Comparison of ENCODE assay signal across 23 cellular contexts in the genomic region with DNA sequence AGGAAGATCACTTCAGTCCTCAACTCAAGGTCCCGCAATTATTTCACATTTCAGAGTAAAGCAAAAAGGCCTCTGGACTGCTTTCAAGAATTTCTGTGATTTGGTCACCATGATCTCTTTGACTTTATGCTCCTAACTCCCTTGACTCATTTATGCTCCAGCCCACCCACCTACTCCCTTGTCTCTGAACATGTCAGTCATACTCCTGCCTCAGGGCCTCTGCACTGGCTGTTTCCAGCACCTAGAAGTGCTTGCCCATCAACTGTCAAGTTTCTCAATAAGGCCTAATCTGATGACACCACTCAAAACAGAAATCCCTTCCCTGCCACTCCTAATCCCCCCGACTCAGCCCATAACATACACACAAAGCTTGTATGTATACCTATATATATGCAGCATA.
"Had no signal": no experiment of that assay in that cellular context is flagged by ENCODE, and none has a peak within 500 bp of the region (broad histone marks: within the 10 kb centered on the region; RNA-seq: fewer than 3 reads in every experiment).

No MANE protein-coding gene starts in this region.

- H3K27me3 ChIP-seq: esophagus squamous epithelium, gastrocnemius medialis, neural progenitor cell, right lobe of liver, tibial nerve had no signal

- H3K4me1 ChIP-seq: neural progenitor cell, right lobe of liver had no signal

- H3K4me3 ChIP-seq: esophagus squamous epithelium, gastrocnemius medialis, neural progenitor cell, right lobe of liver, skin epidermis, tibial nerve had no signal

- H2AFZ ChIP-seq: neural progenitor cell had no signal

- H3K9ac ChIP-seq: neural progenitor cell had no signal

- H3K27ac ChIP-seq: esophagus squamous epithelium, gastrocnemius medialis, neural progenitor cell, right lobe of liver, skin epidermis, tibial nerve had no signal

- FAIRE-seq: colon had no signal

- H3K4me2 ChIP-seq: neural progenitor cell had no signal

- H3K9me3 ChIP-seq: esophagus squamous epithelium, gastrocnemius medialis, right lobe of liver, tibial nerve had no signal

- DNase-seq: activated CD4-positive, alpha-beta T cell treated with anti-CD3 and anti-CD28 coated beads, Interleukin-2, amount 10 ng/mL, durations not matched to agents 24 days and 14 days; activated CD8-positive, alpha-beta memory T cell treated with anti-CD3 and anti-CD28 coated beads, Interleukin-2, amount 50 U/mL, for 4 hours; activated naive CD4-positive, alpha-beta T cell; activated naive CD8-positive, alpha-beta T cell treated with anti-CD3 and anti-CD28 coated beads, Interleukin-2, amount 10 ng/mL, durations not matched to agents 7 days and 5 days; activated T-cell treated with anti-CD3 and anti-CD28 coated beads, Interleukin-2, amount 50 U/mL, for 24 hours; anterior cingulate cortex; central memory CD4-positive, alpha-beta T cell; effector memory CD8-positive, alpha-beta T cell; esophagus squamous epithelium; gastrocnemius medialis; kidney glomerular epithelial cell; left ventricle myocardium superior; mammary epithelial cell; naive thymus-derived CD8-positive, alpha-beta T cell; posterior cingulate gyrus; right lobe of liver; stimulated activated CD8-positive, alpha-beta memory T cell treated with anti-CD3 and anti-CD28 coated beads, Interleukin-4, amount 100 ng/mL, for 48 hours; stimulated activated naive CD4-positive, alpha-beta T cell; T-helper 17 cell had no signal

- ATAC-seq: effector memory CD8-positive, alpha-beta T cell; gastrocnemius medialis; left ventricle myocardium superior; naive thymus-derived CD8-positive, alpha-beta T cell; right lobe of liver; T-helper 17 cell had no signal
